ENCODE assay signal across 16 cellular contexts in genomic region chr13:44489751-44490150, GRCh38.
DNase-seq lines count a peak whose midpoint lies in the region; ATAC-seq and TF ChIP-seq lines count a peak whose summit lies in the region.
"Had no signal": no experiment of that assay in that cellular context is flagged by ENCODE, and none has a peak within 500 bp of the region (broad histone marks: within the 10 kb centered on the region; RNA-seq: fewer than 3 reads in every experiment).

No MANE protein-coding gene starts in this region.

- peak; percentile 38 for ATAC-seq in esophagus mucosa
- ATAC-seq: GM23338 had no signal

- CTCF ChIA-PET in HEK293T (lab: Yijun Ruan, JAX) = no interaction called here

- peak; percentile 9 for DNase-seq in SIG-M5 treated with dmso at 0.1 percent for 504 hours (lab: John Stamatoyannopoulos, UW; ENCODE audit: unreplicated experiment)
- no peak for DNase-seq in SIG-M5 (lab: John Stamatoyannopoulos, UW)
- no peak for DNase-seq in activated CD4-positive, alpha-beta T cell treated with anti-CD3 and anti-CD28 coated beads, Interleukin-2, amount 50 U/mL, for 4 hours
- DNase-seq in DMS153 treated with DMSO at 0.1 percent for 48 hours (lab: John Stamatoyannopoulos, UW; ENCODE audit: unreplicated experiment) = no peak
- no peak for DNase-seq in HCEC 1CT
- DNase-seq in HEK293T (ENCODE audit: extremely low spot score) = no peak
- DNase-seq: 8988T; Calu3; CD4-positive, alpha-beta memory T cell; DMS53; DND-41; EL had no signal

- TF ChIP-seq CTCF in VCaP (conservative IDR thresholded peaks at IDR 0.05) = no peak

- H3K27ac ChIP-seq in VCaP = peak overlapping the region; percentile 18; the same call in 1 of the 2 replicates
- H3K27ac ChIP-seq: BLaER1 had no signal

- POLR2A ChIA-PET in HEK293T (lab: Yijun Ruan, JAX) = no interaction called here

TF ChIP-seq in HEK293T, 16 proteins besides CTCF, POLR2A, EP300 and RAD21:
- TF ChIP-seq NFRKB (IDR thresholded peaks at IDR 0.05) (no peak), L3MBTL2 (conservative IDR thresholded peaks at IDR 0.05) (no peak), FOXA1 (IDR thresholded peaks at IDR 0.05) (no peak), CTBP1 (IDR thresholded peaks at IDR 0.05; ENCODE audit: borderline replicate concordance) (no peak), FOXM1 (IDR thresholded peaks at IDR 0.05; ENCODE audit: borderline replicate concordance) (no peak), TARDBP (IDR thresholded peaks at IDR 0.05) (no peak), SP1 (IDR thresholded peaks at IDR 0.05) (no peak), BHLHE40 (IDR thresholded peaks at IDR 0.05; ENCODE audit: borderline replicate concordance) (no peak), ARNT (IDR thresholded peaks at IDR 0.05) (no peak), FOXK2 (IDR thresholded peaks at IDR 0.05) (no peak), ELF4 (IDR thresholded peaks at IDR 0.05) (no peak), HDGF (IDR thresholded peaks at IDR 0.05; ENCODE audit: borderline replicate concordance) (no peak), ZNF384 (IDR thresholded peaks at IDR 0.05) (no peak)
- TF ChIP-seq, protein P1, sequence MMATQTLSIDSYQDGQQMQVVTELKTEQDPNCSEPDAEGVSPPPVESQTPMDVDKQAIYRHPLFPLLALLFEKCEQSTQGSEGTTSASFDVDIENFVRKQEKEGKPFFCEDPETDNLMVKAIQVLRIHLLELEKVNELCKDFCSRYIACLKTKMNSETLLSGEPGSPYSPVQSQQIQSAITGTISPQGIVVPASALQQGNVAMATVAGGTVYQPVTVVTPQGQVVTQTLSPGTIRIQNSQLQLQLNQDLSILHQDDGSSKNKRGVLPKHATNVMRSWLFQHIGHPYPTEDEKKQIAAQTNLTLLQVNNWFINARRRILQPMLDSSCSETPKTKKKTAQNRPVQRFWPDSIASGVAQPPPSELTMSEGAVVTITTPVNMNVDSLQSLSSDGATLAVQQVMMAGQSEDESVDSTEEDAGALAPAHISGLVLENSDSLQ (IDR thresholded peaks at IDR 0.05) = no peak
